In the genomic region with DNA sequence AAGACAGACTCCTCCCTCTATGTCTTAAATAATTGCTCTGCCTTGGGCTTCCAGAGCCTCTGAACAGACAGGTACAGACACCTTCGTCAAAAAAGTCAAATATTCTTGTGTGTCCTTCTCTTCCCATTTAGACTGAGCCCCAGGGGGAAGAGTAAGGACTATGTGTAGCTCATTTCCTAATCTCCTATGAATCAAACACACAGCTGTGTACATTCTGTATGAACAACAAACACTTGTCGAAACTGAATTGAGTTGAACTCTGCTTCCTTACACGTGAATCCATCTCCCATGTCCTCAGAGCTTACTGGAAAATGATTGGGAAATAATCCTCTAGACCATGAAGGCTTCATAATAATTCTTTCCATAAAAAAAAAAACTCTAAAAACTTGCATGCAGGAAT, we compare ENCODE assay signal across 21 cellular contexts.
A peak's percentile ranks its signal among the peaks of the same experiment; 100 is the strongest.
DNase-seq lines count a peak whose midpoint lies in the region; ATAC-seq, FAIRE-seq and TF ChIP-seq lines count a peak whose summit lies in the region.
"Had no signal": no experiment of that assay in that cellular context is flagged by ENCODE, and none has a peak within 500 bp of the region (broad histone marks: within the 10 kb centered on the region; RNA-seq: fewer than 3 reads in every experiment).

No MANE protein-coding gene starts in this region.

- no peaks in the 10 kb centered on the region for H3K4me1 ChIP-seq in lower lobe of right lung

- no peaks in the 10 kb centered on the region for H3K36me3 ChIP-seq in bronchial epithelial cell (ENCODE audit: control insufficient read depth, insufficient read depth, low read length)
- H3K36me3 ChIP-seq in lower lobe of right lung = no peaks in the 10 kb centered on the region

- H3K27me3 Mint-ChIP-seq in activated T-cell treated with anti-CD3 and anti-CD28 coated beads, Interleukin-2, amount 50 U/mL, for 72 hours (ENCODE audit: low read depth) = peaks cover 15% of the 10 kb centered on the region

- no peak overlapping the region for H3K4me3 ChIP-seq in bronchial epithelial cell (ENCODE audit: low read depth, low read length)
- no peak overlapping the region for H3K4me3 ChIP-seq in lower lobe of right lung
- H3K4me3 ChIP-seq: K562 had no signal

- no peaks in the 10 kb centered on the region for H3K9me3 ChIP-seq in lower lobe of right lung

- TF ChIP-seq CTCF in bronchial epithelial cell (IDR thresholded peaks at IDR 0.05; ENCODE audit: insufficient read depth, low read length, severe bottlenecking) (no peak), lower lobe of right lung (IDR thresholded peaks at IDR 0.05) (no peak)

- peak; percentile 64 for FAIRE-seq in bronchial epithelial cell (lab: Jason Lieb, UNC)
- FAIRE-seq: D721Med, HTR-8/SVneo, K562 had no signal

- ATAC-seq in lower lobe of right lung = peak; percentile 47 to 53
- ATAC-seq in HG03108 (IDR thresholded peaks at IDR 0.05; ENCODE audit: unreplicated experiment) = no peak
- ATAC-seq in GM18858 (IDR thresholded peaks at IDR 0.05; ENCODE audit: unreplicated experiment) = no peak
- ATAC-seq in activated T-cell treated with anti-CD3 and anti-CD28 coated beads, Interleukin-2, amount 50 U/mL, for 72 hours (replicated peaks in 1 of 2) = no peak
- ATAC-seq: CD8-positive, alpha-beta T cell; K562; PC-3 had no signal

- H3K4me3 Mint-ChIP-seq in activated T-cell treated with anti-CD3 and anti-CD28 coated beads, Interleukin-2, amount 50 U/mL, for 72 hours = no peak overlapping the region
- H3K4me3 Mint-ChIP-seq: B cell; CD8-positive, alpha-beta T cell had no signal

- intact Hi-C loops in lower lobe of right lung (cut with DNase I) = no loop called here

- H3K36me3 Mint-ChIP-seq in activated T-cell treated with anti-CD3 and anti-CD28 coated beads, Interleukin-2, amount 50 U/mL, for 72 hours (ENCODE audit: insufficient read depth in 2 of 2) = peaks cover 3 to 4% of the 10 kb centered on the region in 2 donors
- H3K36me3 Mint-ChIP-seq: CD8-positive, alpha-beta T cell had no signal

- H3K27ac ChIP-seq in lower lobe of right lung = no peak overlapping the region

- no peak overlapping the region for H3K27ac Mint-ChIP-seq in activated T-cell treated with anti-CD3 and anti-CD28 coated beads, Interleukin-2, amount 50 U/mL, for 72 hours
- H3K27ac Mint-ChIP-seq: B cell; CD8-positive, alpha-beta T cell had no signal

- H3K9me3 Mint-ChIP-seq in activated T-cell treated with anti-CD3 and anti-CD28 coated beads, Interleukin-2, amount 50 U/mL, for 72 hours = peaks cover 2 to 8% of the 10 kb centered on the region in 2 donors

- no peaks in the 10 kb centered on the region for H3K4me1 Mint-ChIP-seq in activated T-cell treated with anti-CD3 and anti-CD28 coated beads, Interleukin-2, amount 50 U/mL, for 72 hours (ENCODE audit: low read depth)
- H3K4me1 Mint-ChIP-seq: B cell had no signal

- H3K27me3 ChIP-seq in bronchial epithelial cell (ENCODE audit: control insufficient read depth, insufficient read depth, low read length) (peaks cover 2% of the 10 kb centered on the region), lower lobe of right lung (ENCODE audit: low read depth) (no peaks in the 10 kb centered on the region)

- DNase-seq in LHCN-M2 (ENCODE audit: low read depth) = peak; percentile 73
- peak; percentile 96 for DNase-seq in bronchial epithelial cell (ENCODE audit: low read depth)
- peak; percentile 10 for DNase-seq in fibroblast of gingiva (ENCODE audit: low read depth)
- DNase-seq in lower lobe of right lung = no peak
- no peak for DNase-seq in activated T-cell treated with anti-CD3 and anti-CD28 coated beads, Interleukin-2, amount 50 U/mL, for 72 hours
- DNase-seq in stimulated activated CD4-positive, alpha-beta T cell treated with anti-CD3 and anti-CD28 coated beads, Interleukin-12 subunit alpha, Interleukin-12 subunit beta, amount 100 ng/mL, for 4 hours = no peak
- DNase-seq: ACHN; CD8-positive, alpha-beta T cell; H7; NCI-H1092; NCI-H1694; NCI-H2107; NCI-H226; NCI-H526; PC-3 had no signal

Comparison
In these comparisons a context has a peak if more than half of its experiments do, and no peak if none do; other contexts are left out.
1. DNase-seq: peak in LHCN-M2 (single experiment), bronchial epithelial cell (single experiment) and fibroblast of gingiva (single experiment); none in lower lobe of right lung (single experiment), activated T-cell treated with anti-CD3 and anti-CD28 coated beads, Interleukin-2, amount 50 U/mL, for 72 hours (0 of 2) and stimulated activated CD4-positive, alpha-beta T cell treated with anti-CD3 and anti-CD28 coated beads, Interleukin-12 subunit alpha, Interleukin-12 subunit beta, amount 100 ng/mL, for 4 hours (single experiment).
2. ATAC-seq: peak in lower lobe of right lung (2 of 2); none in HG03108 (single experiment), GM18858 (single experiment) and activated T-cell treated with anti-CD3 and anti-CD28 coated beads, Interleukin-2, amount 50 U/mL, for 72 hours (0 of 2).